Comparison of ENCODE assay signal across 1 cellular context in genomic region chr15:50184863-50185504, GRCh38.
TF ChIP-seq lines count a peak whose summit lies in the region.

No MANE protein-coding gene starts in this region.

TF ChIP-seq in HepG2, 621 proteins besides CTCF, POLR2A, EP300 and RAD21 (continued from another document):
- TF ChIP-seq ZGPAT (CRISPR knock-in tag; IDR thresholded peaks at IDR 0.05) (peak; percentile 36; the same call in 1 of the 2 replicates), CHCHD3 (CRISPR knock-in tag; IDR thresholded peaks at IDR 0.05) (no peak), ZNF781 (CRISPR knock-in tag; IDR thresholded peaks at IDR 0.05; ENCODE audit: borderline replicate concordance, not compliant biosample characterization) (no peak), ZNF563 (CRISPR knock-in tag; IDR thresholded peaks at IDR 0.05) (no peak), SMARCE1 (IDR thresholded peaks at IDR 0.05; ENCODE audit: borderline replicate concordance) (no peak), ZNF7 (CRISPR knock-in tag; IDR thresholded peaks at IDR 0.05) (no peak), FOXA3 (CRISPR knock-in tag; IDR thresholded peaks at IDR 0.05) (0 out of 2 replicates have a peak, but pooled peaks have one; percentile 14), MED1 (CRISPR knock-in tag; IDR thresholded peaks at IDR 0.05) (peak; percentile 30; the same call in 1 of the 2 replicates), ZNF614 (CRISPR knock-in tag; IDR thresholded peaks at IDR 0.05; ENCODE audit: borderline replicate concordance) (no peak), JUN (CRISPR knock-in tag; IDR thresholded peaks at IDR 0.05) (no peak), ZNF280D (CRISPR knock-in tag; IDR thresholded peaks at IDR 0.05) (no peak), ZNF543 (CRISPR knock-in tag; IDR thresholded peaks at IDR 0.05) (no peak), TOPORS (CRISPR knock-in tag; IDR thresholded peaks at IDR 0.05) (no peak), ZNF205 (CRISPR knock-in tag; IDR thresholded peaks at IDR 0.05) (no peak), ZNF253 (CRISPR knock-in tag; IDR thresholded peaks at IDR 0.05; ENCODE audit: borderline replicate concordance) (no peak), ZNF121 (CRISPR knock-in tag; IDR thresholded peaks at IDR 0.05) (no peak), HHEX (CRISPR knock-in tag; IDR thresholded peaks at IDR 0.05) (no peak), ZNF441 (CRISPR knock-in tag; IDR thresholded peaks at IDR 0.05; ENCODE audit: borderline replicate concordance) (no peak), PCBP1 (IDR thresholded peaks at IDR 0.05; ENCODE audit: borderline replicate concordance, low read depth, low read length) (no peak), CREM (IDR thresholded peaks at IDR 0.05) (0 out of 2 replicates have a peak, but pooled peaks have one; percentile 23), CREM (CRISPR knock-in tag; IDR thresholded peaks at IDR 0.05) (no peak), MYC (CRISPR knock-in tag; IDR thresholded peaks at IDR 0.05; ENCODE audit: borderline replicate concordance) (no peak), PITX1 (CRISPR knock-in tag; IDR thresholded peaks at IDR 0.05) (no peak), ZBTB14 (CRISPR knock-in tag; IDR thresholded peaks at IDR 0.05) (no peak), NR2F6 (IDR thresholded peaks at IDR 0.05) (peak; percentile 42; the same call in 1 of the 2 replicates), NR2F6 (CRISPR knock-in tag; IDR thresholded peaks at IDR 0.05) (peak; percentile 32; the same call in 1 of the 2 replicates), IRF1 (CRISPR knock-in tag; IDR thresholded peaks at IDR 0.05; ENCODE audit: low read depth) (no peak), NCOA2 (CRISPR knock-in tag; IDR thresholded peaks at IDR 0.05) (0 out of 2 replicates have a peak, but pooled peaks have one; percentile 23), PBX3 (CRISPR knock-in tag; IDR thresholded peaks at IDR 0.05; ENCODE audit: borderline replicate concordance) (no peak), ZNF589 (CRISPR knock-in tag; conservative IDR thresholded peaks at IDR 0.05) (no peak), REL (CRISPR knock-in tag; conservative IDR thresholded peaks at IDR 0.05) (no peak), ZNF124 (CRISPR knock-in tag; IDR thresholded peaks at IDR 0.05) (no peak), GFI1 (CRISPR knock-in tag; IDR thresholded peaks at IDR 0.05; ENCODE audit: borderline replicate concordance) (peak; percentile 36; the same call in 1 of the 2 replicates), RXRB (CRISPR knock-in tag; IDR thresholded peaks at IDR 0.05; ENCODE audit: borderline replicate concordance) (0 out of 2 replicates have a peak, but pooled peaks have one; percentile 43), SP4 (CRISPR knock-in tag; IDR thresholded peaks at IDR 0.05) (no peak), DMAP1 (CRISPR knock-in tag; IDR thresholded peaks at IDR 0.05) (no peak), ZNF549 (CRISPR knock-in tag; IDR thresholded peaks at IDR 0.05) (no peak), RARA (CRISPR knock-in tag; IDR thresholded peaks at IDR 0.05) (peak; percentile 6; the same call in 1 of the 2 replicates), SAP130 (CRISPR knock-in tag; IDR thresholded peaks at IDR 0.05; ENCODE audit: low read depth) (peak; percentile 38; the same call in 1 of the 2 replicates), GTF2F1 (IDR thresholded peaks at IDR 0.05; ENCODE audit: low read length) (no peak), ZNF749 (CRISPR knock-in tag; IDR thresholded peaks at IDR 0.05; ENCODE audit: borderline replicate concordance) (no peak), GZF1 (CRISPR knock-in tag; IDR thresholded peaks at IDR 0.05) (no peak), RBAK (CRISPR knock-in tag; IDR thresholded peaks at IDR 0.05) (no peak), CBFB (CRISPR knock-in tag; IDR thresholded peaks at IDR 0.05) (no peak), RCOR2 (CRISPR knock-in tag; IDR thresholded peaks at IDR 0.05) (0 out of 2 replicates have a peak, but pooled peaks have one; percentile 31), THRA (CRISPR knock-in tag; IDR thresholded peaks at IDR 0.05; ENCODE audit: borderline replicate concordance) (no peak), ZBTB20 (CRISPR knock-in tag; IDR thresholded peaks at IDR 0.05; ENCODE audit: borderline replicate concordance, low read depth) (no peak), IKZF1 (IDR thresholded peaks at IDR 0.05) (no peak), ZSCAN12 (CRISPR knock-in tag; IDR thresholded peaks at IDR 0.05) (0 out of 2 replicates have a peak, but pooled peaks have one; percentile 13), HMG20A (CRISPR knock-in tag; IDR thresholded peaks at IDR 0.05; ENCODE audit: borderline replicate concordance) (peak; percentile 25; the same call in 1 of the 2 replicates), FOXP4 (CRISPR knock-in tag; IDR thresholded peaks at IDR 0.05) (peak; percentile 35; the same call in 1 of the 2 replicates), BRD4 (CRISPR knock-in tag; IDR thresholded peaks at IDR 0.05) (no peak), ELF3 (CRISPR knock-in tag; IDR thresholded peaks at IDR 0.05) (peak; percentile 15; the same call in 1 of the 2 replicates), SNAPC5 (CRISPR knock-in tag; IDR thresholded peaks at IDR 0.05; ENCODE audit: borderline replicate concordance) (no peak), ZNF792 (CRISPR knock-in tag; IDR thresholded peaks at IDR 0.05) (no peak), ZMYM4 (CRISPR knock-in tag; IDR thresholded peaks at IDR 0.05) (no peak)
